In genomic region chrX:30653415-30654131, GRCh38 we compare ENCODE assay signal across 8 cellular contexts. TPM values are rescaled to one million over a fixed set of nuclear protein-coding genes. Genes with fewer than 3 reads are reported as not detected.
DNase-seq lines count a peak whose midpoint lies in the region; ATAC-seq and TF ChIP-seq lines count a peak whose summit lies in the region.

Gene GK, plus strand, starts transcription at chrX:30653423. Its CDS starts 115 bp downstream, at chrX:30653538.

- H3K4me3 ChIP-seq in KMS-11 (IDR thresholded peaks at IDR 0.05; ENCODE audit: insufficient read depth, low read depth, low read length) (no peak within 1 kb of the TSS), parathyroid adenoma (ENCODE audit: low read depth, low read length) (peak within 1 kb of the TSS; percentile 75)

- H3K36me3 ChIP-seq in KMS-11 (ENCODE audit: insufficient read depth) (no peaks in the 10 kb centered on the region), parathyroid adenoma (ENCODE audit: control insufficient read depth, insufficient read depth, low read length) (no peaks in the 10 kb centered on the region)

- H3K27me3 ChIP-seq in KMS-11 (ENCODE audit: insufficient read depth, low read depth) (no peaks in the 10 kb centered on the region), parathyroid adenoma (ENCODE audit: control insufficient read depth, insufficient read depth, low read length) (no peaks in the 10 kb centered on the region)

- in situ Hi-C loops in G401 (cut with HindIII; ENCODE audit: low sequenced_read_pairs), result no loop called here

- H3K9ac ChIP-seq in KMS-11, result peak within 1 kb of the TSS; percentile 77
- no peak within 1 kb of the TSS for H3K9ac ChIP-seq in parathyroid adenoma

- no peaks in the 10 kb centered on the region for H4K20me1 ChIP-seq in KMS-11 (ENCODE audit: insufficient read depth)

- DNase-seq in G401 (ENCODE audit: low spot score) (peak; percentile 37), Right ventricle myocardium superior (peak; percentile 40), SHP77 treated with DMSO at 0.1 percent for 48 hours (lab: John Stamatoyannopoulos, UW) (no peak)
- DNase-seq in activated effector memory CD4-positive, alpha-beta T cell treated with anti-CD3 and anti-CD28 coated beads, Interleukin-2, amount 50 U/mL, for 16 hours, result peak; percentile 72
- DNase-seq in effector CD4-positive, alpha-beta T cell, result no peak

- H3K9me3 ChIP-seq in parathyroid adenoma (ENCODE audit: control insufficient read depth, low read length), result no peaks in the 10 kb centered on the region

- H3K79me2 ChIP-seq in KMS-11 (ENCODE audit: insufficient read depth, low read depth) (peaks cover 6% of the 10 kb centered on the region), parathyroid adenoma (no peaks in the 10 kb centered on the region)

- H3K27ac ChIP-seq in KMS-11 (peak within 1 kb of the TSS; percentile 65), parathyroid adenoma (peak within 1 kb of the TSS; percentile 73)

- H3K4me2 ChIP-seq in KMS-11, result peak within 1 kb of the TSS; percentile 81
- peak within 1 kb of the TSS; percentile 87 for H3K4me2 ChIP-seq in parathyroid adenoma (ENCODE audit: low read length)

- H3K4me1 ChIP-seq in KMS-11 (ENCODE audit: low read depth, poor library complexity, severe bottlenecking), result peaks cover 22% of the 10 kb centered on the region
- peaks cover 2% of the 10 kb centered on the region for H3K4me1 ChIP-seq in parathyroid adenoma

- TF ChIP-seq CTCF in KMS-11 (conservative IDR thresholded peaks at IDR 0.05; ENCODE audit: low read depth, low read length) (no peak), parathyroid adenoma (IDR thresholded peaks at IDR 0.05) (no peak)

- ATAC-seq in GM21529 (IDR thresholded peaks at IDR 0.05; ENCODE audit: unreplicated experiment) (peak; percentile 10), Right ventricle myocardium superior (ENCODE audit: poor library complexity) (peak; percentile 46)

- intact Hi-C loops in Right ventricle myocardium superior (cut with DNase I), result no loop called here

- H2AFZ ChIP-seq in KMS-11 (ENCODE audit: low read depth) (peak within 1 kb of the TSS; percentile 73), parathyroid adenoma (peak within 1 kb of the TSS; percentile 85)

RNA-seq across cellular contexts. Expression of gene GK, which starts in this region (rescaled TPM):
- total RNA-seq in G401 (2014; rRNA removed; shearing (Covaris generic)), result 3.9 and 4.3 TPM in 2 replicates
- 9.1 TPM for total RNA-seq in Right ventricle myocardium superior

Comparison
In these comparisons a context has a peak if more than half of its experiments do, and no peak if none do; other contexts are left out.
1. DNase-seq: peak in G401 (single experiment), activated effector memory CD4-positive, alpha-beta T cell treated with anti-CD3 and anti-CD28 coated beads, Interleukin-2, amount 50 U/mL, for 16 hours (single experiment) and Right ventricle myocardium superior (single experiment); none in effector CD4-positive, alpha-beta T cell (single experiment) and SHP77 treated with DMSO at 0.1 percent for 48 hours (single experiment).